In genomic region chr12:72081787-72082186, GRCh38 we compare ENCODE assay signal across 31 cellular contexts.
DNase-seq lines count a peak whose midpoint lies in the region; ATAC-seq and TF ChIP-seq lines count a peak whose summit lies in the region.
"Had no signal": no experiment of that assay in that cellular context is flagged by ENCODE, and none has a peak within 500 bp of the region (broad histone marks: within the 10 kb centered on the region; RNA-seq: fewer than 3 reads in every experiment).

No MANE protein-coding gene starts in this region.

- no peak for ATAC-seq in upper lobe of left lung (ENCODE audit: low FRiP score in 2 of 2)
- ATAC-seq in activated CD8-positive, alpha-beta memory T cell treated with anti-CD3 and anti-CD28 coated beads, Interleukin-2, amount 10 ng/mL, durations not matched to agents 7 days and 5 days = no peak
- ATAC-seq: activated T-cell treated with anti-CD3 and anti-CD28 coated beads, Interleukin-2, amount 50 U/mL, for 4 hours; naive thymus-derived CD4-positive, alpha-beta T cell; right lobe of liver had no signal

- TF ChIP-seq EP300 in upper lobe of left lung (IDR thresholded peaks at IDR 0.05) = no peak

- H2AFZ ChIP-seq in neural progenitor cell (replicated peaks) = no peak overlapping the region

- TF ChIP-seq CTCF in neural progenitor cell (IDR thresholded peaks at IDR 0.05) (no peak), GM13977 (IDR thresholded peaks at IDR 0.05; ENCODE audit: extremely low read depth, insufficient read depth, missing control alignments) (no peak), upper lobe of left lung (IDR thresholded peaks at IDR 0.05) (no peak)

- H3K9ac ChIP-seq in neural progenitor cell = no peak overlapping the region

- H3K27ac ChIP-seq in neural progenitor cell (no peak overlapping the region), upper lobe of left lung (no peak overlapping the region)
- H3K27ac ChIP-seq: colonic mucosa, right lobe of liver, stomach, thyroid gland, VCaP had no signal

- in situ Hi-C loops in G401 (cut with HindIII; ENCODE audit: low sequenced_read_pairs) = no loop called here
- in situ Hi-C loops in GM13977 (cut with MboI; ENCODE audit: low pct_unique_long_range_greater_than_20kb, low sequenced_read_pairs, unreplicated experiment) = no loop called here

- H3K4me3 ChIP-seq in neural progenitor cell = no peak overlapping the region
- H3K4me3 ChIP-seq in upper lobe of left lung = no peak overlapping the region
- H3K4me3 ChIP-seq: colonic mucosa, right lobe of liver, stomach, thyroid gland had no signal

- H3K36me3 ChIP-seq in neural progenitor cell = no peaks in the 10 kb centered on the region
- no peaks in the 10 kb centered on the region for H3K36me3 ChIP-seq in upper lobe of left lung
- H3K36me3 ChIP-seq: colonic mucosa, right lobe of liver, stomach, thyroid gland had no signal

- H3K4me2 ChIP-seq in neural progenitor cell = no peak overlapping the region

- H3K9me3 ChIP-seq in neural progenitor cell (ENCODE audit: low read depth) (no peaks in the 10 kb centered on the region), upper lobe of left lung (no peaks in the 10 kb centered on the region)
- H3K9me3 ChIP-seq: colonic mucosa, right lobe of liver, stomach, thyroid gland had no signal

- TF ChIP-seq POLR2A in upper lobe of left lung (IDR thresholded peaks at IDR 0.05) = no peak

- peaks cover 10% of the 10 kb centered on the region for H3K4me1 ChIP-seq in neural progenitor cell
- H3K4me1 ChIP-seq in upper lobe of left lung = no peaks in the 10 kb centered on the region
- H3K4me1 ChIP-seq: colonic mucosa, right lobe of liver, stomach, thyroid gland had no signal

- no peaks in the 10 kb centered on the region for H3K9me3 Mint-ChIP-seq in neural progenitor cell
- H3K9me3 Mint-ChIP-seq in activated CD8-positive, alpha-beta memory T cell treated with anti-CD3 and anti-CD28 coated beads, Interleukin-2, amount 10 ng/mL, durations not matched to agents 7 days and 5 days (ENCODE audit: low read depth) = no peaks in the 10 kb centered on the region
- H3K9me3 Mint-ChIP-seq: activated CD4-positive, alpha-beta T cell treated with anti-CD3 and anti-CD28 coated beads, Interleukin-2, amount 10 ng/mL, durations not matched to agents 7 days and 5 days; activated T-cell treated with anti-CD3 and anti-CD28 coated beads, Interleukin-2, amount 50 U/mL, for 4 hours had no signal

- no peaks in the 10 kb centered on the region for H3F3A ChIP-seq in neural progenitor cell (ENCODE audit: low read depth)

- CTCF ChIA-PET in activated CD8-positive, alpha-beta memory T cell treated with anti-CD3 and anti-CD28 coated beads, Interleukin-2, amount 10 ng/mL, durations not matched to agents 7 days and 5 days (lab: Charles Lee) = interaction anchor here (1.1 kb wide), 1 partner anchor 41 kb away, joined by 3 read pairs; no protein-coding TSS in a partner anchor

- H3K79me2 ChIP-seq in neural progenitor cell (ENCODE audit: low read depth) = no peaks in the 10 kb centered on the region

- DNase-seq in G401 (ENCODE audit: low spot score) = peak; percentile 85
- peak; percentile 39 for DNase-seq in NCI-H1105 treated with DMSO at 0.1 percent for 48 hours (lab: John Stamatoyannopoulos, UW)
- peak; percentile 55 for DNase-seq in cerebellum (ENCODE audit: low spot score)
- peak; percentile 15 for DNase-seq in neural progenitor cell (ENCODE audit: low spot score)
- no peak for DNase-seq in GM13977 (ENCODE audit: low spot score)
- no peak for DNase-seq in upper lobe of left lung
- no peak for DNase-seq in activated CD8-positive, alpha-beta memory T cell treated with anti-CD3 and anti-CD28 coated beads, Interleukin-2, amount 10 ng/mL, durations not matched to agents 7 days and 5 days
- DNase-seq: activated CD4-positive, alpha-beta T cell treated with anti-CD3 and anti-CD28 coated beads, Interleukin-2, amount 10 ng/mL, durations not matched to agents 7 days and 5 days; activated gamma-delta T cell; activated naive CD8-positive, alpha-beta T cell treated with anti-CD3 and anti-CD28 coated beads for 36 hours; activated T-cell treated with anti-CD3 and anti-CD28 coated beads, Interleukin-2, amount 50 U/mL, for 4 hours; aorta; Calu3; colonic mucosa; effector CD4-positive, alpha-beta T cell; IMR-90; kidney; midbrain; naive thymus-derived CD4-positive, alpha-beta T cell; NCI-H187; NCI-H345; NCI-H82; right lobe of liver; SIG-M5; stimulated activated CD4-positive, alpha-beta T cell treated with anti-CD3 and anti-CD28 coated beads, Interleukin-2, amount 100 ng/mL, for 48 hours; stomach; T-helper 9 cell; thyroid gland had no signal

- no peaks in the 10 kb centered on the region for H3K27me3 ChIP-seq in neural progenitor cell
- H3K27me3 ChIP-seq in upper lobe of left lung = no peaks in the 10 kb centered on the region
- H3K27me3 ChIP-seq: colonic mucosa, right lobe of liver, stomach, thyroid gland had no signal

- H3K4me3 Mint-ChIP-seq in neural progenitor cell = no peak overlapping the region
- H3K4me3 Mint-ChIP-seq in activated CD8-positive, alpha-beta memory T cell treated with anti-CD3 and anti-CD28 coated beads, Interleukin-2, amount 10 ng/mL, durations not matched to agents 7 days and 5 days = no peak overlapping the region
- H3K4me3 Mint-ChIP-seq: activated CD4-positive, alpha-beta T cell treated with anti-CD3 and anti-CD28 coated beads, Interleukin-2, amount 10 ng/mL, durations not matched to agents 7 days and 5 days; activated naive CD8-positive, alpha-beta T cell treated with anti-CD3 and anti-CD28 coated beads for 36 hours; activated T-cell treated with anti-CD3 and anti-CD28 coated beads, Interleukin-2, amount 50 U/mL, for 4 hours; CD14-positive monocyte; naive thymus-derived CD4-positive, alpha-beta T cell had no signal

- no peaks in the 10 kb centered on the region for H4K20me1 ChIP-seq in neural progenitor cell (ENCODE audit: low read depth)

- H3K36me3 Mint-ChIP-seq in neural progenitor cell = no peaks in the 10 kb centered on the region
- H3K36me3 Mint-ChIP-seq in activated CD8-positive, alpha-beta memory T cell treated with anti-CD3 and anti-CD28 coated beads, Interleukin-2, amount 10 ng/mL, durations not matched to agents 7 days and 5 days = no peaks in the 10 kb centered on the region
- H3K36me3 Mint-ChIP-seq: activated naive CD8-positive, alpha-beta T cell treated with anti-CD3 and anti-CD28 coated beads for 36 hours; CD14-positive monocyte; naive thymus-derived CD4-positive, alpha-beta T cell had no signal

- no peak overlapping the region for H3K27ac Mint-ChIP-seq in neural progenitor cell
- no peak overlapping the region for H3K27ac Mint-ChIP-seq in activated CD8-positive, alpha-beta memory T cell treated with anti-CD3 and anti-CD28 coated beads, Interleukin-2, amount 10 ng/mL, durations not matched to agents 7 days and 5 days
- H3K27ac Mint-ChIP-seq: activated CD4-positive, alpha-beta T cell treated with anti-CD3 and anti-CD28 coated beads, Interleukin-2, amount 10 ng/mL, durations not matched to agents 7 days and 5 days; activated naive CD8-positive, alpha-beta T cell treated with anti-CD3 and anti-CD28 coated beads for 36 hours; CD14-positive monocyte; naive thymus-derived CD4-positive, alpha-beta T cell; progenitor cell of endocrine pancreas had no signal

- no peaks in the 10 kb centered on the region for H3K27me3 Mint-ChIP-seq in neural progenitor cell (ENCODE audit: insufficient read depth, low read depth)
- H3K27me3 Mint-ChIP-seq in activated CD8-positive, alpha-beta memory T cell treated with anti-CD3 and anti-CD28 coated beads, Interleukin-2, amount 10 ng/mL, durations not matched to agents 7 days and 5 days = peaks cover 6% of the 10 kb centered on the region
- H3K27me3 Mint-ChIP-seq: progenitor cell of endocrine pancreas had no signal

- 51 to 73% methylated on average over 2 of the region's 2 CpGs for WGBS in upper lobe of left lung, 2 donors

- H3K4me1 Mint-ChIP-seq in neural progenitor cell = peaks cover 2% of the 10 kb centered on the region
- H3K4me1 Mint-ChIP-seq in activated CD8-positive, alpha-beta memory T cell treated with anti-CD3 and anti-CD28 coated beads, Interleukin-2, amount 10 ng/mL, durations not matched to agents 7 days and 5 days = no peaks in the 10 kb centered on the region
- H3K4me1 Mint-ChIP-seq: activated CD4-positive, alpha-beta T cell treated with anti-CD3 and anti-CD28 coated beads, Interleukin-2, amount 10 ng/mL, durations not matched to agents 7 days and 5 days; activated naive CD8-positive, alpha-beta T cell treated with anti-CD3 and anti-CD28 coated beads for 36 hours; CD14-positive monocyte; naive thymus-derived CD4-positive, alpha-beta T cell had no signal

Comparison
In these comparisons a context has a peak if more than half of its experiments do, and no peak if none do; other contexts are left out.
1. DNase-seq: peak in G401 (single experiment), NCI-H1105 treated with DMSO at 0.1 percent for 48 hours (single experiment), cerebellum (single experiment) and neural progenitor cell (single experiment); none in GM13977 (single experiment), upper lobe of left lung (0 of 2) and activated CD8-positive, alpha-beta memory T cell treated with anti-CD3 and anti-CD28 coated beads, Interleukin-2, amount 10 ng/mL, durations not matched to agents 7 days and 5 days (single experiment).